In the genomic region with DNA sequence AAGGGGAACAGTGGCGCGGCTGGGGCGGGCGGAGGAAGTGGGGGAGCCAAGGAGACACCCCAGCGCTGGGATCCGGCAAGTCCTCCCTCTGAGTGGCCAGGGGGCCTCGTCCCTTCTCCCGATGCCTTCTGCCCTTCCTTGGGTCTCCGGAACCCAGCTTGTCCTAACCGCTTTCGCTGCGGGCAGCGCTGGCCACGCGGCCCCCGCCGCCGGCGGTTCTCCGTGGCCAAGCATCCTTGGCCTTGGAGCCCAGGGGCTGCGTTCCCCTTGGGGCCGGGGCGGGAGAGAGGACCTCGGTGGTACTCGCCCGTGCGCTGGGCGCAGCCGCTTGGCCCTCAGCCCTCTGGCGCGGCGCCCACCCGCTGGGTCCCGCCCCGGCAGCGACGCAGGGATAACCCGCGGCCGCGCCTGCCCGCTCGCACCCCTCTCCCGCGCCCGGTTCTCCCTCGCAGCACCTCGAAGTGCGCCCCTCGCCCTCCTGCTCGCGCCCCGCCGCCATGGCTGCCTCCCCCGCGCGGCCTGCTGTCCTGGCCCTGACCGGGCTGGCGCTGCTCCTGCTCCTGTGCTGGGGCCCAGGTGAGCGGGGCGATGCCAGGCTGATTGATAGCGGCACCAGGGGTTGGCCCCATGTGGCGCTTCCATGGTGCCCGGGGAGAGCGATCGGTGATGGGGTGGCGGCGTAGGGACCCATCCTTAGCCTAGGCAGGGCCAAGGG, we compare ENCODE assay signal across 8 cellular contexts.
DNase-seq lines count a peak whose midpoint lies in the region; ATAC-seq and TF ChIP-seq lines count a peak whose summit lies in the region.

No MANE protein-coding gene starts in this region.

- H3K36me3 Mint-ChIP-seq in endodermal cell (ENCODE audit: low read depth) = no peaks in the 10 kb centered on the region

- no peaks in the 10 kb centered on the region for H3K36me3 ChIP-seq in SK-N-SH (replicated peaks in 1 of 2; ENCODE audit: control insufficient read depth in 1 of 2, insufficient read depth in 2 of 2, low read length in 1 of 2)
- H3K36me3 ChIP-seq in endodermal cell (ENCODE audit: control insufficient read depth, insufficient read depth, low read length) = no peaks in the 10 kb centered on the region
- H3K36me3 ChIP-seq in muscle layer of duodenum (ENCODE audit: control insufficient read depth in 1 of 2, insufficient read depth in 2 of 2, low read length in 2 of 2) = no peaks in the 10 kb centered on the region
- H3K36me3 ChIP-seq in tibial nerve = no peaks in the 10 kb centered on the region

- TF ChIP-seq RAD21 in SK-N-SH (IDR thresholded peaks at IDR 0.05; ENCODE audit: low read length) = no peak

- no peak for ATAC-seq in SK-N-SH treated with all-trans-retinoic acid at 6 μM for 48 hours

- H2AFZ ChIP-seq in SK-N-SH (ENCODE audit: low read depth) = no peak overlapping the region

- 59% methylated on average over 9 of the region's 68 CpGs for WGBS in SK-N-SH (ENCODE audit: low lambda C conversion rate)
- 4 to 11% methylated on average over 19 to 68 of the region's 68 CpGs for WGBS in endodermal cell (ENCODE audit: insufficient coverage in 1 of 2, insufficient read length in 1 of 2), 2 experiments
- 10 to 15% methylated on average over 16 to 21 of the region's 68 CpGs for WGBS in tibial nerve, 2 donors

- H3K27me3 ChIP-seq in SK-N-SH (ENCODE audit: insufficient read depth) = no peaks in the 10 kb centered on the region; the same call in 1 of the 2 replicates
- peaks cover 27% of the 10 kb centered on the region for H3K27me3 ChIP-seq in endodermal cell (ENCODE audit: control insufficient read depth, insufficient read depth, low read length, poor library complexity, severe bottlenecking)
- peaks cover 9% of the 10 kb centered on the region for H3K27me3 ChIP-seq in muscle layer of duodenum (ENCODE audit: low read depth, low read length)
- peaks cover 0 to 13% of the 10 kb centered on the region in 2 donors for H3K27me3 ChIP-seq in tibial nerve

- DNase-seq in SK-N-SH (peak; percentile 83), endodermal cell (peak; percentile 59), tibial nerve (ENCODE audit: low spot score in 2 of 2) (no peak), NCI-H524 (lab: John Stamatoyannopoulos, UW) (no peak), GM13977 (ENCODE audit: low spot score) (no peak), midbrain (lab: John Stamatoyannopoulos, UW) (no peak)

- H3K4me1 Mint-ChIP-seq in endodermal cell = peaks cover 5% of the 10 kb centered on the region

- H3K4me3 ChIP-seq in SK-N-SH (ENCODE audit: low read depth in 2 of 2, low read length in 1 of 2) (peak overlapping the region in 1 of 2 experiments; percentile 28; a peak in 1 of 4 replicates), endodermal cell (ENCODE audit: low read length) (peak overlapping the region; percentile 69), muscle layer of duodenum (ENCODE audit: low read depth in 1 of 2, low read length in 2 of 2) (peak overlapping the region; percentile 42 to 73), tibial nerve (peak overlapping the region; percentile 33 to 64 (median 49))

- no peaks in the 10 kb centered on the region for H3K9me2 ChIP-seq in SK-N-SH

- peak overlapping the region; percentile 52 for H3K4me3 Mint-ChIP-seq in endodermal cell

- no peak overlapping the region for H3K4me2 ChIP-seq in SK-N-SH

- no peaks in the 10 kb centered on the region for H4K20me1 ChIP-seq in SK-N-SH (ENCODE audit: insufficient read depth)

- H3K9ac ChIP-seq in SK-N-SH = no peak overlapping the region
- H3K9ac ChIP-seq in endodermal cell (ENCODE audit: extremely low read depth, low read length, poor library complexity, severe bottlenecking) = no peak overlapping the region

- in situ Hi-C loops in GM13977 (cut with MboI; ENCODE audit: low pct_unique_long_range_greater_than_20kb, low sequenced_read_pairs, unreplicated experiment) = no loop called here

- H3K27ac ChIP-seq in SK-N-SH (ENCODE audit: low read depth in 2 of 2, low read length in 1 of 2) (no peak overlapping the region), endodermal cell (ENCODE audit: low read depth, low read length) (no peak overlapping the region), muscle layer of duodenum (ENCODE audit: low read length) (no peak overlapping the region), tibial nerve (peak overlapping the region in 3 of 4 donors; percentile 63 to 75 (median 63))

- no peaks in the 10 kb centered on the region for H3F3A ChIP-seq in SK-N-SH (replicated peaks; ENCODE audit: insufficient read depth)

- CTCF ChIA-PET in SK-N-SH (lab: Yijun Ruan, JAX) = no interaction called here

- H3K9me3 ChIP-seq in SK-N-SH (no peaks in the 10 kb centered on the region), endodermal cell (ENCODE audit: control insufficient read depth, low read length) (peaks cover 3% of the 10 kb centered on the region), muscle layer of duodenum (ENCODE audit: control insufficient read depth in 1 of 2, low read length in 2 of 2) (peaks cover 0 to 2% of the 10 kb centered on the region in 2 donors), tibial nerve (no peaks in the 10 kb centered on the region)

- H3K79me2 ChIP-seq in SK-N-SH (ENCODE audit: insufficient read depth) = no peaks in the 10 kb centered on the region

- no peak overlapping the region for H3K27ac Mint-ChIP-seq in endodermal cell

- TF ChIP-seq EP300 in SK-N-SH (IDR thresholded peaks at IDR 0.05; ENCODE audit: borderline replicate concordance in 1 of 2, low read depth in 1 of 2, low read length in 1 of 2) = no peak
- no peak for TF ChIP-seq EP300 in tibial nerve (IDR thresholded peaks at IDR 0.05)

- no peak for TF ChIP-seq CTCF in SK-N-SH (IDR thresholded peaks at IDR 0.05)
- no peak for TF ChIP-seq CTCF in endodermal cell (conservative IDR thresholded peaks at IDR 0.05)
- no peak for TF ChIP-seq CTCF in tibial nerve (IDR thresholded peaks at IDR 0.05)
- TF ChIP-seq CTCF in GM13977 (IDR thresholded peaks at IDR 0.05; ENCODE audit: extremely low read depth, insufficient read depth, missing control alignments) = no peak

- POLR2A ChIA-PET in SK-N-SH (lab: Yijun Ruan, JAX) = no interaction called here

- no peak for TF ChIP-seq POLR2A in tibial nerve (IDR thresholded peaks at IDR 0.05)

- no peaks in the 10 kb centered on the region for H3K9me3 Mint-ChIP-seq in endodermal cell

- H3K4me1 ChIP-seq in SK-N-SH (ENCODE audit: control insufficient read depth in 1 of 2, insufficient read depth in 2 of 2, low read depth in 1 of 2, low read length in 1 of 2) (no peaks in the 10 kb centered on the region; a peak in 1 of 4 replicates), endodermal cell (ENCODE audit: control insufficient read depth, insufficient read depth, low read length) (no peaks in the 10 kb centered on the region), muscle layer of duodenum (ENCODE audit: control insufficient read depth in 1 of 2, insufficient read depth in 2 of 2, low read length in 2 of 2) (peaks cover 0 to 10% of the 10 kb centered on the region in 2 donors), tibial nerve (peaks cover 0 to 19% (median 3%) of the 10 kb centered on the region in 4 donors)

- peaks cover 28% of the 10 kb centered on the region for H3K27me3 Mint-ChIP-seq in endodermal cell (ENCODE audit: insufficient read depth)

TF ChIP-seq in SK-N-SH, 30 proteins besides CTCF, POLR2A, EP300 and RAD21 (continues in another document):
- no peak for TF ChIP-seq GABPA (IDR thresholded peaks at IDR 0.05; ENCODE audit: low read depth)
- no peak for TF ChIP-seq RXRA (IDR thresholded peaks at IDR 0.05; ENCODE audit: borderline replicate concordance, low read depth)
- no peak for TF ChIP-seq IRF3 (IDR thresholded peaks at IDR 0.05; ENCODE audit: low read depth, low read length)
- TF ChIP-seq TEAD4 (IDR thresholded peaks at IDR 0.05; ENCODE audit: borderline replicate concordance, insufficient read depth) = no peak
- no peak for TF ChIP-seq SIN3A (IDR thresholded peaks at IDR 0.05; ENCODE audit: borderline replicate concordance, low read depth, low read length)

TF ChIP-seq in SK-N-SH treated with all-trans-retinoic acid at 6 μM for 48 hours, 23 proteins besides CTCF, POLR2A, EP300 and RAD21:
- TF ChIP-seq OSR1 (CRISPR knock-in tag; IDR thresholded peaks at IDR 0.05) (no peak), ESRRG (CRISPR knock-in tag; IDR thresholded peaks at IDR 0.05) (no peak), PATZ1 (CRISPR knock-in tag; IDR thresholded peaks at IDR 0.05; ENCODE audit: borderline replicate concordance) (no peak), ARNTL (CRISPR knock-in tag; IDR thresholded peaks at IDR 0.05; ENCODE audit: borderline replicate concordance, low read depth) (no peak), TCF4 (CRISPR knock-in tag; IDR thresholded peaks at IDR 0.05; ENCODE audit: borderline replicate concordance) (no peak), ISL1 (CRISPR knock-in tag; IDR thresholded peaks at IDR 0.05) (no peak), ZNF8 (CRISPR knock-in tag; IDR thresholded peaks at IDR 0.05) (no peak), ZC3H10 (CRISPR knock-in tag; IDR thresholded peaks at IDR 0.05) (no peak), BACH2 (CRISPR knock-in tag; IDR thresholded peaks at IDR 0.05; ENCODE audit: borderline replicate concordance) (no peak)

Comparison
In these comparisons a context has a peak if more than half of its experiments do, and no peak if none do; other contexts are left out.
1. DNase-seq: peak in SK-N-SH (single experiment) and endodermal cell (single experiment); none in tibial nerve (0 of 2), NCI-H524 (0 of 2), GM13977 (single experiment) and midbrain (single experiment).
2. H3K27ac ChIP-seq: peak in tibial nerve (3 of 4); none in SK-N-SH (0 of 2), endodermal cell (single experiment) and muscle layer of duodenum (single experiment).